ENCODE assay signal across 25 cellular contexts in the genomic region with DNA sequence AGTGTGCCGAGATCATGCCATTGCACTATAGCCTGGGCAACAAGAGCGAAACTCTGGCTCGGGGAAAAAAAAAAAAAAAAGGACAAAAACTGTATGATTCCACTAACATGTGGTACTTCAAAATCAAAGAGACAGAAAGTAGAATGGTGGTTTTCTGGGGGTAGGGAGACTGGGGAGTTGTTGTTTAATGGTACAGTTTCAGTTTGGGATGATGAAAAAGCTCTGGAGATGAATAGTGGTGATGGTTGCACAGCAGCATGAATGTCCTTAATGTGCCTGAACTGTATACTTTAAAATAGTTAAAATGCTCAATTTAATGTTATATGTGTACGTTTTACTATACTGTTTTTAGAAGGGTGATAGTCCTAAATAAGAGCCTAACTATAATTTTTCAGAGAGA. TPM values are rescaled to one million over a fixed set of nuclear protein-coding genes. Genes with fewer than 3 reads are reported as not detected.
"Had no signal": no experiment of that assay in that cellular context is flagged by ENCODE, and none has a peak within 500 bp of the region (broad histone marks: within the 10 kb centered on the region; RNA-seq: fewer than 3 reads in every experiment).

No MANE protein-coding gene starts in this region.

- H3K4me1 Mint-ChIP-seq: natural killer cell; neural progenitor cell; stimulated activated naive B cell treated with anti-CD40 and anti-IgM and Interleukin-4, amounts not matched to agents 10 μg/mL and 1 μg/mL and 100 μg/mL, for 72 hours had no signal

- H3K9me3 Mint-ChIP-seq: activated naive CD8-positive, alpha-beta T cell treated with anti-CD3 and anti-CD28 coated beads, Interleukin-2, amount 10 ng/mL, durations not matched to agents 7 days and 5 days; natural killer cell; neural progenitor cell; stimulated activated naive B cell treated with anti-CD40 and anti-IgM and Interleukin-4, amounts not matched to agents 10 μg/mL and 1 μg/mL and 100 μg/mL, for 72 hours had no signal

- H3K36me3 Mint-ChIP-seq: natural killer cell had no signal

- H3K27ac Mint-ChIP-seq: activated naive CD8-positive, alpha-beta T cell treated with anti-CD3 and anti-CD28 coated beads, Interleukin-2, amount 10 ng/mL, durations not matched to agents 7 days and 5 days; natural killer cell; neural progenitor cell; stimulated activated naive B cell treated with anti-CD40 and anti-IgM and Interleukin-4, amounts not matched to agents 10 μg/mL and 1 μg/mL and 100 μg/mL, for 72 hours had no signal

- ATAC-seq: left lung; lower lobe of right lung; natural killer cell; stimulated activated naive B cell treated with anti-CD40 and anti-IgM and Interleukin-4, amounts not matched to agents 10 μg/mL and 1 μg/mL and 100 μg/mL, for 72 hours had no signal

- H3K27me3 Mint-ChIP-seq: activated naive CD8-positive, alpha-beta T cell treated with anti-CD3 and anti-CD28 coated beads, Interleukin-2, amount 10 ng/mL, durations not matched to agents 7 days and 5 days; stimulated activated naive B cell treated with anti-CD40 and anti-IgM and Interleukin-4, amounts not matched to agents 10 μg/mL and 1 μg/mL and 100 μg/mL, for 72 hours had no signal

- DNase-seq: activated CD4-positive, alpha-beta T cell treated with anti-CD3 and anti-CD28 coated beads, Interleukin-2, amount 50 U/mL, for 1 hour; activated CD4-positive, CD25-positive, alpha-beta regulatory T cell; activated CD8-positive, alpha-beta memory T cell treated with anti-CD3 and anti-CD28 coated beads, Interleukin-2, amount 50 U/mL, for 48 hours; activated gamma-delta T cell treated with Interleukin-2 at 50 U/mL for 16 hours; activated naive CD8-positive, alpha-beta T cell treated with anti-CD3 and anti-CD28 coated beads, Interleukin-2, amount 10 ng/mL, durations not matched to agents 7 days and 5 days; amniotic stem cell; brain microvascular endothelial cell; dorsolateral prefrontal cortex; effector memory CD4-positive, alpha-beta T cell; kidney glomerular epithelial cell; left lung; lower lobe of right lung; natural killer cell; occipital lobe; SK-N-SH; stimulated activated CD4-positive, alpha-beta T cell treated with anti-CD3 and anti-CD28 coated beads, Interleukin-1b, Interleukin-23, amount 100 ng/mL, for 48 hours; stimulated activated CD4-positive, alpha-beta T cell treated with anti-CD3 and anti-CD28 coated beads, Interleukin-4, amount 100 ng/mL, for 4 hours; stimulated activated CD8-positive, alpha-beta memory T cell treated with anti-CD3 and anti-CD28 coated beads, Interleukin-4, amount 100 ng/mL, for 48 hours; stimulated activated naive B cell treated with anti-CD40 and anti-IgM and Interleukin-4, amounts not matched to agents 10 μg/mL and 1 μg/mL and 100 μg/mL, for 72 hours; transverse colon had no signal

- H3K4me3 Mint-ChIP-seq: activated naive CD8-positive, alpha-beta T cell treated with anti-CD3 and anti-CD28 coated beads, Interleukin-2, amount 10 ng/mL, durations not matched to agents 7 days and 5 days; natural killer cell; neural progenitor cell; stimulated activated naive B cell treated with anti-CD40 and anti-IgM and Interleukin-4, amounts not matched to agents 10 μg/mL and 1 μg/mL and 100 μg/mL, for 72 hours had no signal

RNA-seq across cellular contexts. Expression of a gene that starts 47.4 kb away (rescaled TPM):
- total RNA-seq: astrocyte, cardiac septum, frontal cortex, occipital lobe, temporal lobe had no signal
